In the genomic region with DNA sequence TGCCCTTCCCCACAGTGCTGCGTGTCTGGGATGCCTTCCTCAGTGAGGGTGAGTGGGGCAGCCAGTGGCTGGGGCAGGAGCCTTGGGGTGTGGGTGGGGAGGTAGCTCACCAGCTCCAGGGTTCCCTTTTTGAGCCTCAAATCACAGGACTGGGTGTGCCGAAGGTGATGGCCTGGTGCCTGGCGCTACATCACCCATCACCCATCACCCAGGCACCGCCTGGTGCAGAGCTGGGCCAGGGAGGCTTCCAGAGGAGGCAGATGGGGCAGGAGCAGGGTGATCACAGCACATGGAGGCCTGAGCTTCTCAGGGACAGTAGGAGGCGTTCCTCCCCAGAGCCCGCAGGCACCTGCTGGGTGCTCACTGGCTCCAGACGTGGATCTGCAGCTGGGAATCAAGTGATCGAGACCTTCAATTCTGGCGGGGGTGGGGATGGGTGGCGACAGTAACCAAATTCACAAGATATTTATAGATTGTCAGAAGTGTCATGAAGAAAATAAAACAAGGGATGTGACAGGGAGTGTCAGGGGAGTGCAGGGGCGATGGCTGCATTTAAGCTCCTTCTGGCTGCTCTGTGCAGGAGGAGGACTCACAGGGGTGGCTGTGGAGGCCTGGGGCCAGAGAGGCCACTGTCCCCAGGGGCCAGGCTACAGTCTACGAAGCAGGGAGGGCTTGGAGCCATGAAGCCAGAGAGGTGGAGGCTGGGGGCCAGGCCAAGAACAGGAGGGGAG, we compare ENCODE assay signal across 1 cellular context.
TF ChIP-seq lines count a peak whose summit lies in the region.

No MANE protein-coding gene starts in this region.

TF ChIP-seq in WTC11, 78 proteins besides CTCF, POLR2A, EP300 and RAD21 (continued from another document):
- TF ChIP-seq, protein P1, sequence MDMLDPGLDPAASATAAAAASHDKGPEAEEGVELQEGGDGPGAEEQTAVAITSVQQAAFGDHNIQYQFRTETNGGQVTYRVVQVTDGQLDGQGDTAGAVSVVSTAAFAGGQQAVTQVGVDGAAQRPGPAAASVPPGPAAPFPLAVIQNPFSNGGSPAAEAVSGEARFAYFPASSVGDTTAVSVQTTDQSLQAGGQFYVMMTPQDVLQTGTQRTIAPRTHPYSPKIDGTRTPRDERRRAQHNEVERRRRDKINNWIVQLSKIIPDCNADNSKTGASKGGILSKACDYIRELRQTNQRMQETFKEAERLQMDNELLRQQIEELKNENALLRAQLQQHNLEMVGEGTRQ (CRISPR knock-in tag; IDR thresholded peaks at IDR 0.05), result no peak
- TF ChIP-seq TCF7 (CRISPR knock-in tag; IDR thresholded peaks at IDR 0.05; ENCODE audit: low read depth) (no peak), ZNF671 (CRISPR knock-in tag; IDR thresholded peaks at IDR 0.05) (no peak), GRHL2 (CRISPR knock-in tag; IDR thresholded peaks at IDR 0.05; ENCODE audit: insufficient replicate concordance, severe bottlenecking) (no peak), CREB1 (CRISPR knock-in tag; IDR thresholded peaks at IDR 0.05) (no peak), GTF2I (CRISPR knock-in tag; conservative IDR thresholded peaks at IDR 0.05) (no peak), NR2C2 (CRISPR knock-in tag; IDR thresholded peaks at IDR 0.05) (no peak), ZNF317 (CRISPR knock-in tag; IDR thresholded peaks at IDR 0.05; ENCODE audit: borderline replicate concordance, low read depth) (no peak), ELF4 (CRISPR knock-in tag; IDR thresholded peaks at IDR 0.05; ENCODE audit: low read depth) (no peak), SMAD3 (CRISPR knock-in tag; IDR thresholded peaks at IDR 0.05; ENCODE audit: borderline replicate concordance) (no peak), ZNF423 (CRISPR knock-in tag; IDR thresholded peaks at IDR 0.05) (no peak)
- TF ChIP-seq, protein P2, sequence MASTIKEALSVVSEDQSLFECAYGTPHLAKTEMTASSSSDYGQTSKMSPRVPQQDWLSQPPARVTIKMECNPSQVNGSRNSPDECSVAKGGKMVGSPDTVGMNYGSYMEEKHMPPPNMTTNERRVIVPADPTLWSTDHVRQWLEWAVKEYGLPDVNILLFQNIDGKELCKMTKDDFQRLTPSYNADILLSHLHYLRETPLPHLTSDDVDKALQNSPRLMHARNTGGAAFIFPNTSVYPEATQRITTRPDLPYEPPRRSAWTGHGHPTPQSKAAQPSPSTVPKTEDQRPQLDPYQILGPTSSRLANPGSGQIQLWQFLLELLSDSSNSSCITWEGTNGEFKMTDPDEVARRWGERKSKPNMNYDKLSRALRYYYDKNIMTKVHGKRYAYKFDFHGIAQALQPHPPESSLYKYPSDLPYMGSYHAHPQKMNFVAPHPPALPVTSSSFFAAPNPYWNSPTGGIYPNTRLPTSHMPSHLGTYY (CRISPR knock-in tag; IDR thresholded peaks at IDR 0.05), result no peak
- TF ChIP-seq, protein P3, sequence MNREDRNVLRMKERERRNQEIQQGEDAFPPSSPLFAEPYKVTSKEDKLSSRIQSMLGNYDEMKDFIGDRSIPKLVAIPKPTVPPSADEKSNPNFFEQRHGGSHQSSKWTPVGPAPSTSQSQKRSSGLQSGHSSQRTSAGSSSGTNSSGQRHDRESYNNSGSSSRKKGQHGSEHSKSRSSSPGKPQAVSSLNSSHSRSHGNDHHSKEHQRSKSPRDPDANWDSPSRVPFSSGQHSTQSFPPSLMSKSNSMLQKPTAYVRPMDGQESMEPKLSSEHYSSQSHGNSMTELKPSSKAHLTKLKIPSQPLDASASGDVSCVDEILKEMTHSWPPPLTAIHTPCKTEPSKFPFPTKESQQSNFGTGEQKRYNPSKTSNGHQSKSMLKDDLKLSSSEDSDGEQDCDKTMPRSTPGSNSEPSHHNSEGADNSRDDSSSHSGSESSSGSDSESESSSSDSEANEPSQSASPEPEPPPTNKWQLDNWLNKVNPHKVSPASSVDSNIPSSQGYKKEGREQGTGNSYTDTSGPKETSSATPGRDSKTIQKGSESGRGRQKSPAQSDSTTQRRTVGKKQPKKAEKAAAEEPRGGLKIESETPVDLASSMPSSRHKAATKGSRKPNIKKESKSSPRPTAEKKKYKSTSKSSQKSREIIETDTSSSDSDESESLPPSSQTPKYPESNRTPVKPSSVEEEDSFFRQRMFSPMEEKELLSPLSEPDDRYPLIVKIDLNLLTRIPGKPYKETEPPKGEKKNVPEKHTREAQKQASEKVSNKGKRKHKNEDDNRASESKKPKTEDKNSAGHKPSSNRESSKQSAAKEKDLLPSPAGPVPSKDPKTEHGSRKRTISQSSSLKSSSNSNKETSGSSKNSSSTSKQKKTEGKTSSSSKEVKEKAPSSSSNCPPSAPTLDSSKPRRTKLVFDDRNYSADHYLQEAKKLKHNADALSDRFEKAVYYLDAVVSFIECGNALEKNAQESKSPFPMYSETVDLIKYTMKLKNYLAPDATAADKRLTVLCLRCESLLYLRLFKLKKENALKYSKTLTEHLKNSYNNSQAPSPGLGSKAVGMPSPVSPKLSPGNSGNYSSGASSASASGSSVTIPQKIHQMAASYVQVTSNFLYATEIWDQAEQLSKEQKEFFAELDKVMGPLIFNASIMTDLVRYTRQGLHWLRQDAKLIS (CRISPR knock-in tag; IDR thresholded peaks at IDR 0.05; ENCODE audit: borderline replicate concordance), result no peak
TF ChIP-seq in WTC11: peak in this region for 0.
